ENCODE assay signal across 16 cellular contexts in the genomic region with DNA sequence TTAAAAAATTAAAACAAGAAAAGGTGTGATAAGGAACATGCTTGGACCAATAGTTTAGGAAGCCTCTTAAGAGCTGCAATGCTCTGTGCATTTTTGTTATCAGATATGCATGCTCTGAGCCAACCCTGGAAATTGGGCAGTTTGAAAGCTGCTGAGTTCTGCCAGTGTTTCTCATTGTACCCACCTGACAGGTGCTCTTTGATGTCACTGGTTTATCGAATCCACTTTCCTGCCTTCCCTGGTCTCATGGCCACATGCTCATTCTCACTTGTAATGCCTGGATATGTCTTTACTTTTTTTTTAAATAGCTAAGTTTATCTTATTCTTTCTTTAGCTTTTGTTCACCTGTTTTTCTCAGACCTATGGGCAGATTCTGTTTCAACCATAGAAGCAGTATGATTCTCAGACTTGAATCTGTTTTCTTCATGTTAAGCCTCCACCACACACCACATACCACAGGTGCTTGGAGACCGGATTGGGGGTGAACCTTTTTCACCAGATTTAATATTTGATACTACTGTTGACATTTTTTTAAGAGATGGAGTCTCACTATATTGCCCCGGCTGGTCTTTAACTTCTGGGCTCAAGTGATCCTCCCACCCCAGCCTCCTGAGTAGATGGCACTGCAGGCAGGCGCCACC.
DNase-seq lines count a peak whose midpoint lies in the region; ATAC-seq and TF ChIP-seq lines count a peak whose summit lies in the region.
"Had no signal": no experiment of that assay in that cellular context is flagged by ENCODE, and none has a peak within 500 bp of the region (broad histone marks: within the 10 kb centered on the region; RNA-seq: fewer than 3 reads in every experiment).

No MANE protein-coding gene starts in this region.

- peaks cover 15% of the 10 kb centered on the region for H3F3A ChIP-seq in MM.1S (ENCODE audit: insufficient read depth, low read length)

- H3K27me3 ChIP-seq in MM.1S (replicated peaks; ENCODE audit: insufficient read depth, low read length) (no peaks in the 10 kb centered on the region), left lung (no peaks in the 10 kb centered on the region), thymus (ENCODE audit: control insufficient read depth, insufficient read depth) (no peaks in the 10 kb centered on the region)
- H3K27me3 ChIP-seq: BLaER1 had no signal

- no peaks in the 10 kb centered on the region for H3K9me3 ChIP-seq in MM.1S (replicated peaks; ENCODE audit: insufficient read depth, low read length)
- no peaks in the 10 kb centered on the region for H3K9me3 ChIP-seq in left lung
- no peaks in the 10 kb centered on the region for H3K9me3 ChIP-seq in thymus (ENCODE audit: control insufficient read depth)
- H3K9me3 ChIP-seq: BLaER1 had no signal

- H3K4me3 ChIP-seq in MM.1S (ENCODE audit: low read length) (no peak overlapping the region), left lung (no peak overlapping the region), thymus (ENCODE audit: low read length) (no peak overlapping the region)
- H3K4me3 ChIP-seq: BLaER1 had no signal

- no peaks in the 10 kb centered on the region for H3K9me2 ChIP-seq in MM.1S (replicated peaks; ENCODE audit: insufficient read depth, low read length)

- no peaks in the 10 kb centered on the region for H3K79me2 ChIP-seq in MM.1S (ENCODE audit: low read length)

- no peaks in the 10 kb centered on the region for H4K20me1 ChIP-seq in MM.1S (ENCODE audit: insufficient read depth, low read length)
- H4K20me1 ChIP-seq: BLaER1 had no signal

- in situ Hi-C loops in G401 (cut with HindIII; ENCODE audit: low sequenced_read_pairs) = no loop called here

- no peaks in the 10 kb centered on the region for H3K36me3 ChIP-seq in MM.1S (replicated peaks; ENCODE audit: insufficient read depth, low read length)
- peaks cover 0 to 2% of the 10 kb centered on the region in 2 donors for H3K36me3 ChIP-seq in left lung
- H3K36me3 ChIP-seq in thymus (ENCODE audit: control insufficient read depth, insufficient read depth) = peaks cover 3% of the 10 kb centered on the region

- 0 out of 2 replicates have a peak overlapping the region, but pooled peaks have one; percentile 6 for H3K4me2 ChIP-seq in MM.1S (ENCODE audit: low read depth, low read length)
- H3K4me2 ChIP-seq: BLaER1 had no signal

- no peak overlapping the region for H2AFZ ChIP-seq in MM.1S (ENCODE audit: low read length)

- peak; percentile 10 for ATAC-seq in left lung
- ATAC-seq: PC-3 had no signal

- DNase-seq in G401 (ENCODE audit: low spot score) = peak; percentile 66
- DNase-seq in MM.1S = peak; percentile 55
- no peak for DNase-seq in left lung
- DNase-seq in NCI-H2227 (lab: John Stamatoyannopoulos, UW; ENCODE audit: unreplicated experiment) = no peak
- DNase-seq in stimulated activated CD4-positive, alpha-beta T cell treated with anti-CD3 and anti-CD28 coated beads, Interleukin-2, amount 100 ng/mL, for 48 hours = no peak
- no peak for DNase-seq in iPS-NIHi7 (ENCODE audit: extremely low spot score)
- DNase-seq: DMS153, EL, HFFc6, MV-4-11, NCI-H1436 treated with DMSO at 0.1 percent for 48 hours, NCI-H345, NCI-H69, PC-3 had no signal

- H3K27ac ChIP-seq in MM.1S (ENCODE audit: low read length) (peak overlapping the region; percentile 66; the same call in 1 of the 2 replicates), left lung (no peak overlapping the region), thymus (ENCODE audit: low read depth) (peak overlapping the region; percentile 62)
- H3K27ac ChIP-seq: BLaER1 had no signal

- peak overlapping the region; percentile 18; the same call in 1 of the 2 replicates for H3K9ac ChIP-seq in MM.1S (ENCODE audit: low read length)
- H3K9ac ChIP-seq: BLaER1 had no signal

- intact Hi-C loops in left lung (cut with DNase I) = no loop called here

- 48% methylated on average over 4 of the region's 4 CpGs for whole genome bisulfite sequencing in thymus

- peaks cover 17% of the 10 kb centered on the region for H3K4me1 ChIP-seq in MM.1S (ENCODE audit: low read length)
- H3K4me1 ChIP-seq in left lung = peaks cover 5 to 9% of the 10 kb centered on the region in 2 donors
- H3K4me1 ChIP-seq in thymus (ENCODE audit: control insufficient read depth, insufficient read depth, low read length) = peaks cover 58% of the 10 kb centered on the region

- TF ChIP-seq CTCF in MM.1S (IDR thresholded peaks at IDR 0.05; ENCODE audit: low read length) (no peak), left lung (IDR thresholded peaks at IDR 0.05) (no peak)

Comparison
In these comparisons a context has a peak if more than half of its experiments do, and no peak if none do; other contexts are left out.
1. DNase-seq: peak in G401 (single experiment) and MM.1S (single experiment); none in left lung (0 of 2), NCI-H2227 (single experiment), stimulated activated CD4-positive, alpha-beta T cell treated with anti-CD3 and anti-CD28 coated beads, Interleukin-2, amount 100 ng/mL, for 48 hours (0 of 2) and iPS-NIHi7 (single experiment).
2. H3K27ac ChIP-seq: peak in MM.1S (single experiment) and thymus (single experiment); none in left lung (0 of 2).